Comparison of ENCODE assay signal across 23 cellular contexts in genomic region chr12:24764712-24765111, GRCh38.
"Had no signal": no experiment of that assay in that cellular context is flagged by ENCODE, and none has a peak within 500 bp of the region (broad histone marks: within the 10 kb centered on the region; RNA-seq: fewer than 3 reads in every experiment).

No MANE protein-coding gene starts in this region.

- H3K27ac Mint-ChIP-seq: activated CD4-positive, alpha-beta T cell treated with anti-CD3 and anti-CD28 coated beads, Interleukin-2, amount 10 ng/mL, durations not matched to agents 7 days and 5 days; activated CD8-positive, alpha-beta memory T cell treated with anti-CD3 and anti-CD28 coated beads, Interleukin-2, amount 10 ng/mL, durations not matched to agents 7 days and 5 days; activated CD8-positive, alpha-beta T cell treated with anti-CD3 and anti-CD28 coated beads, Interleukin-2, amount 10 ng/mL, durations not matched to agents 7 days and 5 days; activated naive CD4-positive, alpha-beta T cell treated with anti-CD3 and anti-CD28 coated beads, Interleukin-2, amount 10 ng/mL, durations not matched to agents 7 days and 5 days; activated naive CD8-positive, alpha-beta T cell treated with anti-CD3 and anti-CD28 coated beads, Interleukin-2, amount 10 ng/mL, durations not matched to agents 7 days and 5 days; brain had no signal

- H3K4me3 Mint-ChIP-seq: activated CD4-positive, alpha-beta T cell treated with anti-CD3 and anti-CD28 coated beads, Interleukin-2, amount 10 ng/mL, durations not matched to agents 7 days and 5 days; activated CD8-positive, alpha-beta memory T cell treated with anti-CD3 and anti-CD28 coated beads, Interleukin-2, amount 10 ng/mL, durations not matched to agents 7 days and 5 days; activated CD8-positive, alpha-beta T cell treated with anti-CD3 and anti-CD28 coated beads, Interleukin-2, amount 10 ng/mL, durations not matched to agents 7 days and 5 days; activated naive CD4-positive, alpha-beta T cell treated with anti-CD3 and anti-CD28 coated beads, Interleukin-2, amount 10 ng/mL, durations not matched to agents 7 days and 5 days; activated naive CD8-positive, alpha-beta T cell treated with anti-CD3 and anti-CD28 coated beads, Interleukin-2, amount 10 ng/mL, durations not matched to agents 7 days and 5 days; activated T-cell treated with anti-CD3 and anti-CD28 coated beads, Interleukin-2, amount 50 U/mL, for 4 hours; brain had no signal

- ATAC-seq: activated CD8-positive, alpha-beta memory T cell treated with anti-CD3 and anti-CD28 coated beads, Interleukin-2, amount 10 ng/mL, durations not matched to agents 7 days and 5 days; activated CD8-positive, alpha-beta T cell treated with anti-CD3 and anti-CD28 coated beads, Interleukin-2, amount 10 ng/mL, durations not matched to agents 7 days and 5 days; gastroesophageal sphincter; heart right ventricle had no signal

- H3K27me3 Mint-ChIP-seq: activated CD8-positive, alpha-beta memory T cell treated with anti-CD3 and anti-CD28 coated beads, Interleukin-2, amount 10 ng/mL, durations not matched to agents 7 days and 5 days had no signal

- H3K4me1 Mint-ChIP-seq: activated CD4-positive, alpha-beta T cell treated with anti-CD3 and anti-CD28 coated beads, Interleukin-2, amount 10 ng/mL, durations not matched to agents 7 days and 5 days; activated CD8-positive, alpha-beta memory T cell treated with anti-CD3 and anti-CD28 coated beads, Interleukin-2, amount 10 ng/mL, durations not matched to agents 7 days and 5 days; activated naive CD4-positive, alpha-beta T cell treated with anti-CD3 and anti-CD28 coated beads, Interleukin-2, amount 10 ng/mL, durations not matched to agents 7 days and 5 days; activated naive CD8-positive, alpha-beta T cell treated with anti-CD3 and anti-CD28 coated beads, Interleukin-2, amount 10 ng/mL, durations not matched to agents 7 days and 5 days had no signal

- H3K9me3 Mint-ChIP-seq: activated naive CD4-positive, alpha-beta T cell treated with anti-CD3 and anti-CD28 coated beads, Interleukin-2, amount 10 ng/mL, durations not matched to agents 7 days and 5 days; activated naive CD4-positive, alpha-beta T cell treated with anti-CD3 and anti-CD28 coated beads, Interleukin-2, amount 50 U/mL, for 72 hours; activated naive CD8-positive, alpha-beta T cell treated with anti-CD3 and anti-CD28 coated beads, Interleukin-2, amount 10 ng/mL, durations not matched to agents 7 days and 5 days; activated T-cell treated with anti-CD3 and anti-CD28 coated beads, Interleukin-2, amount 50 U/mL, for 4 hours had no signal

- DNase-seq: activated CD4-positive, alpha-beta T cell treated with anti-CD3 and anti-CD28 coated beads, Interleukin-2, amount 10 ng/mL, durations not matched to agents 7 days and 5 days; activated CD4-positive, alpha-beta T cell treated with anti-CD3 and anti-CD28 coated beads, Interleukin-2, amount 50 U/mL, for 4 hours; activated CD4-positive, CD25-positive, alpha-beta regulatory T cell; activated CD4-positive, CD25-positive, alpha-beta regulatory T cell treated with anti-CD3 and anti-CD28 coated beads, Interleukin-2, amount 50 U/mL, for 72 hours; activated CD8-positive, alpha-beta memory T cell treated with anti-CD3 and anti-CD28 coated beads, Interleukin-2, amount 10 ng/mL, durations not matched to agents 7 days and 5 days; activated CD8-positive, alpha-beta memory T cell treated with anti-CD3 and anti-CD28 coated beads, Interleukin-2, amount 50 U/mL, for 4 hours; activated CD8-positive, alpha-beta T cell treated with anti-CD3 and anti-CD28 coated beads, Interleukin-2, amount 10 ng/mL, durations not matched to agents 7 days and 5 days; activated effector memory CD4-positive, alpha-beta T cell treated with Interleukin-2 at 50 U/mL for 16 hours; activated gamma-delta T cell treated with Interleukin-2 at 50 U/mL for 16 hours; activated naive CD4-positive, alpha-beta T cell treated with anti-CD3 and anti-CD28 coated beads, Interleukin-2, amount 10 ng/mL, durations not matched to agents 7 days and 5 days; activated naive CD8-positive, alpha-beta T cell treated with anti-CD3 and anti-CD28 coated beads, Interleukin-2, amount 10 ng/mL, durations not matched to agents 7 days and 5 days; activated T-cell treated with anti-CD3 and anti-CD28 coated beads, Interleukin-2, amount 50 U/mL, for 4 hours; central memory CD4-positive, alpha-beta T cell; cerebellar nuclear complex; colonic mucosa; effector CD8-positive, alpha-beta T cell; esophagus squamous epithelium; foreskin melanocyte; heart right ventricle; T-helper 2 cell had no signal

- H3K36me3 Mint-ChIP-seq: activated naive CD4-positive, alpha-beta T cell treated with anti-CD3 and anti-CD28 coated beads, Interleukin-2, amount 10 ng/mL, durations not matched to agents 7 days and 5 days; activated naive CD8-positive, alpha-beta T cell treated with anti-CD3 and anti-CD28 coated beads, Interleukin-2, amount 10 ng/mL, durations not matched to agents 7 days and 5 days; brain had no signal
